Comparison of ENCODE assay signal across 8 cellular contexts in genomic region chr5:98929982-98930355, GRCh38. TPM values are rescaled to one million over a fixed set of nuclear protein-coding genes. Genes with fewer than 3 reads are reported as not detected.
DNase-seq lines count a peak whose midpoint lies in the region; ATAC-seq and TF ChIP-seq lines count a peak whose summit lies in the region.

No MANE protein-coding gene starts in this region.

- H3K4me3 Mint-ChIP-seq in CD4-positive, CD25-positive, alpha-beta regulatory T cell: peak overlapping the region; percentile 98 to 100 (median 99)

- H3K9me3 ChIP-seq in CD4-positive, CD25-positive, alpha-beta regulatory T cell (ENCODE audit: control insufficient read depth in 2 of 2, low read length in 2 of 2): no peaks in the 10 kb centered on the region
- H3K9me3 ChIP-seq in MM.1S (replicated peaks; ENCODE audit: insufficient read depth, low read length) (no peaks in the 10 kb centered on the region), duodenal mucosa (ENCODE audit: control insufficient read depth in 1 of 2, low read length in 2 of 2) (no peaks in the 10 kb centered on the region), neural cell (ENCODE audit: low read length) (no peaks in the 10 kb centered on the region)

- peak overlapping the region; percentile 85 for H3K4me2 ChIP-seq in MM.1S (ENCODE audit: low read depth, low read length)
- H3K4me2 ChIP-seq in neural cell (ENCODE audit: low read length): peak overlapping the region; percentile 65

- peaks cover 11% of the 10 kb centered on the region for H3K36me3 ChIP-seq in CD4-positive, CD25-positive, alpha-beta regulatory T cell (ENCODE audit: control insufficient read depth, insufficient read depth, low read length)
- H3K36me3 ChIP-seq in MM.1S (replicated peaks; ENCODE audit: insufficient read depth, low read length) (peaks cover 8% of the 10 kb centered on the region; the same call in 1 of the 2 replicates), duodenal mucosa (ENCODE audit: control insufficient read depth in 1 of 2, insufficient read depth in 2 of 2, low read length in 2 of 2) (peaks cover 0 to 4% of the 10 kb centered on the region in 2 donors), neural cell (ENCODE audit: insufficient read depth, low read length) (no peaks in the 10 kb centered on the region)

- peaks cover 3% of the 10 kb centered on the region for H4K20me1 ChIP-seq in MM.1S (ENCODE audit: insufficient read depth, low read length)
- no peaks in the 10 kb centered on the region for H4K20me1 ChIP-seq in neural cell (ENCODE audit: insufficient read depth)

- H3K27ac Mint-ChIP-seq in CD4-positive, CD25-positive, alpha-beta regulatory T cell: peak overlapping the region; percentile 98 to 100 (median 98)

- no peaks in the 10 kb centered on the region for H3K9me2 ChIP-seq in MM.1S (replicated peaks; ENCODE audit: insufficient read depth, low read length)
- no peaks in the 10 kb centered on the region for H3K9me2 ChIP-seq in neural cell (ENCODE audit: insufficient read depth, low read length)

- no peaks in the 10 kb centered on the region for H3K9me3 Mint-ChIP-seq in CD4-positive, CD25-positive, alpha-beta regulatory T cell

- H3K27me3 ChIP-seq in CD4-positive, CD25-positive, alpha-beta regulatory T cell (ENCODE audit: control insufficient read depth, insufficient read depth, low read length): no peaks in the 10 kb centered on the region
- H3K27me3 ChIP-seq in MM.1S (replicated peaks; ENCODE audit: insufficient read depth, low read length) (no peaks in the 10 kb centered on the region), duodenal mucosa (ENCODE audit: control insufficient read depth in 1 of 2, insufficient read depth in 2 of 2, low read length in 2 of 2) (no peaks in the 10 kb centered on the region), neural cell (ENCODE audit: insufficient read depth, low read depth, low read length) (no peaks in the 10 kb centered on the region)

- H3K79me2 ChIP-seq in MM.1S (ENCODE audit: low read length): peaks cover 47% of the 10 kb centered on the region
- peaks cover 36% of the 10 kb centered on the region for H3K79me2 ChIP-seq in neural cell (replicated peaks; ENCODE audit: insufficient read depth, low read length)

- H3K4me1 Mint-ChIP-seq in CD4-positive, CD25-positive, alpha-beta regulatory T cell: peaks cover 30 to 78% (median 50%) of the 10 kb centered on the region in 4 donors

- H3K4me3 ChIP-seq in CD4-positive, CD25-positive, alpha-beta regulatory T cell (ENCODE audit: low read depth, low read length): peak overlapping the region; percentile 94
- peak overlapping the region; percentile 97 for H3K4me3 ChIP-seq in MM.1S (ENCODE audit: low read length)
- peak overlapping the region; percentile 76 to 94 for H3K4me3 ChIP-seq in duodenal mucosa (ENCODE audit: low read depth in 1 of 2, low read length in 2 of 2)
- peak overlapping the region; percentile 91 for H3K4me3 ChIP-seq in neural cell (ENCODE audit: low read length)

- TF ChIP-seq CTCF in MM.1S (IDR thresholded peaks at IDR 0.05; ENCODE audit: low read length): no peak
- no peak for TF ChIP-seq CTCF in neural cell (IDR thresholded peaks at IDR 0.05; ENCODE audit: poor library complexity, severe bottlenecking)

- H3K27ac ChIP-seq in CD4-positive, CD25-positive, alpha-beta regulatory T cell (ENCODE audit: insufficient read depth, low read length, poor library complexity, severe bottlenecking): peak overlapping the region; percentile 100
- H3K27ac ChIP-seq in MM.1S (ENCODE audit: low read length): peak overlapping the region; percentile 99; the same call in 1 of the 2 replicates
- H3K27ac ChIP-seq in duodenal mucosa (ENCODE audit: low read depth, low read length): no peak overlapping the region
- peak overlapping the region; percentile 99 for H3K27ac ChIP-seq in neural cell (ENCODE audit: low read length)

- H2AFZ ChIP-seq in MM.1S (ENCODE audit: low read length) (peak overlapping the region; percentile 94), neural cell (ENCODE audit: low read depth, low read length) (peak overlapping the region; percentile 96)

- H3K9ac ChIP-seq in MM.1S (ENCODE audit: low read length) (peak overlapping the region; percentile 99), duodenal mucosa (ENCODE audit: low read depth in 1 of 2, low read length in 2 of 2) (peak overlapping the region; percentile 96 to 99), neural cell (ENCODE audit: low read length) (peak overlapping the region; percentile 100)

- peaks cover 9% of the 10 kb centered on the region for H3K27me3 Mint-ChIP-seq in CD4-positive, CD25-positive, alpha-beta regulatory T cell

- peaks cover 13% of the 10 kb centered on the region for H3K36me3 Mint-ChIP-seq in CD4-positive, CD25-positive, alpha-beta regulatory T cell

- H3K4me1 ChIP-seq in CD4-positive, CD25-positive, alpha-beta regulatory T cell (ENCODE audit: control insufficient read depth, insufficient read depth, low read length, poor library complexity, severe bottlenecking): peaks cover 62% of the 10 kb centered on the region
- H3K4me1 ChIP-seq in MM.1S (ENCODE audit: low read length): peaks cover 10% of the 10 kb centered on the region; the same call in 1 of the 2 replicates
- H3K4me1 ChIP-seq in duodenal mucosa (ENCODE audit: control insufficient read depth in 1 of 2, insufficient read depth in 2 of 2, low read length in 2 of 2): peaks cover 8 to 19% of the 10 kb centered on the region in 2 donors

- DNase-seq in CD4-positive, CD25-positive, alpha-beta regulatory T cell: no peak
- no peak for DNase-seq in MM.1S
- no peak for DNase-seq in HuH-7 (ENCODE audit: low spot score)
- DNase-seq in midbrain (lab: John Stamatoyannopoulos, UW): no peak
- no peak for DNase-seq in effector CD8-positive, alpha-beta T cell (lab: John Stamatoyannopoulos, UW)

- ATAC-seq in CD4-positive, CD25-positive, alpha-beta regulatory T cell (ENCODE audit: low read depth in 2 of 2): no peak
- no peak for ATAC-seq in HG03025 (IDR thresholded peaks at IDR 0.05; ENCODE audit: low FRiP score, unreplicated experiment)

- TF ChIP-seq EP300 in neural cell (conservative IDR thresholded peaks at IDR 0.05; ENCODE audit: poor library complexity, severe bottlenecking): no peak

- no peak for TF ChIP-seq RAD21 in neural cell (conservative IDR thresholded peaks at IDR 0.05)

- H3F3A ChIP-seq in MM.1S (ENCODE audit: insufficient read depth, low read length) (peaks cover 27% of the 10 kb centered on the region), neural cell (ENCODE audit: insufficient read depth, low read length, poor library complexity, severe bottlenecking) (no peaks in the 10 kb centered on the region)

TF ChIP-seq in neural cell, 6 proteins besides CTCF, POLR2A, EP300 and RAD21:
- TF ChIP-seq TAF1 (IDR thresholded peaks at IDR 0.05; ENCODE audit: low read depth) (no peak), EZH2 (IDR thresholded peaks at IDR 0.05; ENCODE audit: borderline replicate concordance, insufficient read depth, low read length, poor library complexity, severe bottlenecking) (no peak), MXI1 (conservative IDR thresholded peaks at IDR 0.05; ENCODE audit: poor library complexity, severe bottlenecking) (no peak), REST (IDR thresholded peaks at IDR 0.05; ENCODE audit: borderline replicate concordance) (no peak), SMC3 (conservative IDR thresholded peaks at IDR 0.05; ENCODE audit: poor library complexity) (no peak), POLR2AphosphoS5 (IDR thresholded peaks at IDR 0.05) (no peak)

RNA-seq across cellular contexts. Expression of gene CHD1, which starts 1.2 kb away (rescaled TPM):
- 172 TPM for total RNA-seq in CD4-positive, CD25-positive, alpha-beta regulatory T cell
- polyA plus RNA-seq in CD4-positive, CD25-positive, alpha-beta regulatory T cell: 10 to 100 TPM in 1 of 4 donors, 1 to 10 TPM in 3; 7.8 to 12.3 (median 8.6) TPM
- 62.7 and 64.5 TPM in 2 replicates for polyA plus RNA-seq in neural cell
- 121 and 163 TPM in 2 replicates for polyA minus RNA-seq in neural cell
